9 cellular contexts compared by ENCODE assay signal in genomic region chr7:122354656-122355055, GRCh38. TPM values are rescaled to one million over a fixed set of nuclear protein-coding genes. Genes with fewer than 3 reads are reported as not detected.
"Had no signal": no experiment of that assay in that cellular context is flagged by ENCODE, and none has a peak within 500 bp of the region (broad histone marks: within the 10 kb centered on the region; RNA-seq: fewer than 3 reads in every experiment).

No MANE protein-coding gene starts in this region.

- H3K27ac Mint-ChIP-seq: GM23338, H9, HFFc6 had no signal

- H3K4me3 Mint-ChIP-seq: GM23338, H9, HFFc6 had no signal

- H3K36me3 ChIP-seq: HAP-1 had no signal

- H3K27ac ChIP-seq: GM23248 had no signal

- H3K4me3 ChIP-seq: GM23248, GM23338, HAP-1 had no signal

- H3K9me3 ChIP-seq: HAP-1 had no signal

- H3K4me1 ChIP-seq: HAP-1 had no signal

- ATAC-seq: GM23338, HCT116 had no signal

- H3K9me3 Mint-ChIP-seq: GM23338, H9 had no signal

- DNase-seq: GM23248, GOT3, H7, H9, HCEC 1CT, HFFc6 had no signal

RNA-seq across cellular contexts. Expression of gene FEZF1, which starts 50.1 kb away (rescaled TPM):
- total RNA-seq: GM23248, HFFc6 had no signal
